Comparison of ENCODE assay signal across 8 cellular contexts in the genomic region with DNA sequence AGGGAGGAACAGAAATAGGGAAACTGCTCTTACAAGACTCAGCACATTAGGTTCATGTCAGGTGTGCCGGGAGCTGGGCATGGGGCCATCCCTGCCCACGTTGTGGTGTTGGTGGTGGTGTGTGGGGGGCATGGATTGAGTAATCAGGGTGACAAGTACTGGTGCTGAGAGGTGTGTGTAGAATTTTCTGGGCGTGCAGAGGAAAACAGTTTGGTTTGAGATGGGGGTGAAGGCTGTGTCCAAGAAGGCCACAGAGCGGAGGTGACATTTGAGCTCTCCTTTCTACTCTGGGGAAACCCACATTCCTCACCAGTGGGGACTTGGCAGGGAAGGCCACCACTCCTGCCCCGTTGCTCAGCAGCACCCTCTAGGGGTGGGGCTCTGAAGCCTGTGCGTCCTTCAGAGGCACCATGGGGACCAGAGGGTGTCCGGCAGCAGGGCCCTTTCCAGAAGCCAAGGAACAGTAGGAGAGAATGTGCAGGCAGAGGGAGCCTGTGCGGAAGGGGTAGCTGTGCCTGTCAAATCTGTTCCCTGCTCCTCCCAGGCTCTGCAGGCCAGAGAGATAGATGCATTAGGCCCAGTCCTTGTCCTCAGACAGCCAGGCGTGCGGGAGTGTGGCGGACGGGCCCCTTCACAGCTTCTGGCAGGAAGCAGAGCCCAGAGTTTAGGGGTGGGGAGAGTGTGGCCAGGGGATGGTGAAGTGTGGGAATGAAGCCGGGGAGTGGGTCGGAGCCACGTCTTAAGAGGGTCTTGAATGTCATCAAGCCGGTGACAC. TPM values are rescaled to one million over a fixed set of nuclear protein-coding genes. Genes with fewer than 3 reads are reported as not detected.
A peak's percentile ranks its signal among the peaks of the same experiment; 100 is the strongest.
DNase-seq lines count a peak whose midpoint lies in the region; ATAC-seq and TF ChIP-seq lines count a peak whose summit lies in the region.

No MANE protein-coding gene starts in this region.

- H2AFZ ChIP-seq in neural progenitor cell (replicated peaks): no peak overlapping the region

- H3K27me3 Mint-ChIP-seq in neural progenitor cell (ENCODE audit: insufficient read depth, low read depth): peaks cover 24% of the 10 kb centered on the region

- no peak overlapping the region for H4K8ac ChIP-seq in mesendoderm (ENCODE audit: low read depth, low read length)

- no peak overlapping the region for H3K4ac ChIP-seq in mesendoderm (ENCODE audit: low read depth, low read length)

- H3K27me3 ChIP-seq in BLaER1 treated with 17β-estradiol and CSF1 and Interleukin-3, amounts not matched to agents 10 nM and 100 nM: no peaks in the 10 kb centered on the region
- H3K27me3 ChIP-seq in body of pancreas: no peaks in the 10 kb centered on the region
- H3K27me3 ChIP-seq in neural progenitor cell: peaks cover 14% of the 10 kb centered on the region
- no peaks in the 10 kb centered on the region for H3K27me3 ChIP-seq in mesendoderm (ENCODE audit: insufficient read depth, low read length, poor library complexity)

- no peak overlapping the region for H3K56ac ChIP-seq in mesendoderm (ENCODE audit: low read length)

- H2BK5ac ChIP-seq in mesendoderm (ENCODE audit: low read length): no peak overlapping the region

- H2AK5ac ChIP-seq in mesendoderm (ENCODE audit: low read length): no peak overlapping the region

- peaks cover 7% of the 10 kb centered on the region for H3K9me3 Mint-ChIP-seq in neural progenitor cell

- H3K4me3 Mint-ChIP-seq in neural progenitor cell: peak overlapping the region; percentile 66

- H3K4me3 ChIP-seq in BLaER1 treated with 17β-estradiol and CSF1 and Interleukin-3, amounts not matched to agents 10 nM and 100 nM: no peak overlapping the region
- H3K4me3 ChIP-seq in body of pancreas: no peak overlapping the region
- H3K4me3 ChIP-seq in neural progenitor cell: no peak overlapping the region
- H3K4me3 ChIP-seq in mesendoderm (ENCODE audit: low read length): no peak overlapping the region

- peak overlapping the region; percentile 39 to 75 (median 65); a peak in 21 of 22 replicates for H3K4me2 ChIP-seq in BLaER1 treated with 17β-estradiol and CSF1 and Interleukin-3, amounts not matched to agents 10 nM and 100 nM
- H3K4me2 ChIP-seq in neural progenitor cell (no peak overlapping the region), mesendoderm (ENCODE audit: low read length) (no peak overlapping the region)

- peak overlapping the region in 7 of 11 experiments; percentile 4 to 45 (median 22); a peak in 5 of 22 replicates for H3K27ac ChIP-seq in BLaER1 treated with 17β-estradiol and CSF1 and Interleukin-3, amounts not matched to agents 10 nM and 100 nM
- peak overlapping the region in 2 of 4 donors; percentile 36 to 51 for H3K27ac ChIP-seq in body of pancreas
- H3K27ac ChIP-seq in neural progenitor cell: no peak overlapping the region
- no peak overlapping the region for H3K27ac ChIP-seq in mesendoderm (ENCODE audit: low read depth, low read length)

- peak overlapping the region in 4 of 11 experiments; percentile 14 to 37 (median 20); a peak in 4 of 22 replicates for H3K9ac ChIP-seq in BLaER1 treated with 17β-estradiol and CSF1 and Interleukin-3, amounts not matched to agents 10 nM and 100 nM
- no peak overlapping the region for H3K9ac ChIP-seq in neural progenitor cell
- no peak overlapping the region for H3K9ac ChIP-seq in mesendoderm (ENCODE audit: low read length)

- H2BK120ac ChIP-seq in mesendoderm (ENCODE audit: low read depth, low read length): no peak overlapping the region

- peaks cover 34% of the 10 kb centered on the region for H3F3A ChIP-seq in neural progenitor cell (ENCODE audit: low read depth)

- H3K18ac ChIP-seq in mesendoderm (ENCODE audit: low read length): no peak overlapping the region

- TF ChIP-seq POLR2A in body of pancreas (IDR thresholded peaks at IDR 0.05): no peak

- H3K23ac ChIP-seq in mesendoderm (ENCODE audit: low read length): no peak overlapping the region

- H3K36me3 ChIP-seq in BLaER1 treated with 17β-estradiol and CSF1 and Interleukin-3, amounts not matched to agents 10 nM and 100 nM: peaks cover 0 to 27% (median 10%) of the 10 kb centered on the region in 11 experiments; a peak in 11 of 22 replicates
- no peaks in the 10 kb centered on the region for H3K36me3 ChIP-seq in body of pancreas (replicated peaks in 1 of 2; ENCODE audit: insufficient read depth in 1 of 2, low read depth in 2 of 2)
- no peaks in the 10 kb centered on the region for H3K36me3 ChIP-seq in neural progenitor cell
- H3K36me3 ChIP-seq in mesendoderm (ENCODE audit: control insufficient read depth, insufficient read depth, low read length): no peaks in the 10 kb centered on the region

- WGBS in body of pancreas, 2 donors: 77% methylated on average over 14 to 16 of the region's 16 CpGs
- no CpG with 5 or more reads among the region's 16 CpGs for WGBS in mesendoderm (ENCODE audit: extremely low coverage, insufficient coverage, low lambda C conversion rate)

- H3K27ac Mint-ChIP-seq in neural progenitor cell: peak overlapping the region; percentile 96

- peaks cover 87% of the 10 kb centered on the region for H3K4me1 Mint-ChIP-seq in neural progenitor cell

- H3K79me1 ChIP-seq in mesendoderm (ENCODE audit: low read length): peaks cover 42% of the 10 kb centered on the region

- peaks cover 67 to 94% (median 70%) of the 10 kb centered on the region in 11 experiments; a peak in 21 of 22 replicates for H4K20me1 ChIP-seq in BLaER1 treated with 17β-estradiol and CSF1 and Interleukin-3, amounts not matched to agents 10 nM and 100 nM
- H4K20me1 ChIP-seq in neural progenitor cell (ENCODE audit: low read depth): peaks cover 21% of the 10 kb centered on the region

- peak; percentile 58 for TF ChIP-seq CTCF in LNCAP (IDR thresholded peaks at IDR 0.05)
- peak in 6 of 7 experiments; percentile 20 to 61 (median 40) for TF ChIP-seq CTCF in body of pancreas (IDR thresholded peaks at IDR 0.05)
- TF ChIP-seq CTCF in neural progenitor cell (IDR thresholded peaks at IDR 0.05): peak; percentile 52

- intact Hi-C loops in body of pancreas (cut with DNase I): no loop called here

- H3K9me3 ChIP-seq in BLaER1 treated with 17β-estradiol and CSF1 and Interleukin-3, amounts not matched to agents 10 nM and 100 nM (replicated peaks in 1 of 11): peaks cover 6 to 23% (median 22%) of the 10 kb centered on the region in 11 experiments
- H3K9me3 ChIP-seq in body of pancreas (no peaks in the 10 kb centered on the region), neural progenitor cell (ENCODE audit: low read depth) (no peaks in the 10 kb centered on the region)

- H3K79me2 ChIP-seq in neural progenitor cell (ENCODE audit: low read depth) (no peaks in the 10 kb centered on the region), mesendoderm (ENCODE audit: control insufficient read depth, insufficient read depth, low read length) (peaks cover 70% of the 10 kb centered on the region)

- peak in 2 of 4 donors; percentile 40 to 47 for DNase-seq in body of pancreas
- no peak for DNase-seq in neural progenitor cell (ENCODE audit: low spot score)
- no peak for DNase-seq in HT-29 (ENCODE audit: low spot score)
- DNase-seq in cerebellar nuclear complex (lab: John Stamatoyannopoulos, UW): no peak
- DNase-seq in mesendoderm: no peak

- ATAC-seq in body of pancreas: no peak
- ATAC-seq in HG03442 (IDR thresholded peaks at IDR 0.05; ENCODE audit: unreplicated experiment): no peak

- no peak overlapping the region for H2BK15ac ChIP-seq in mesendoderm (replicated peaks; ENCODE audit: low read depth)

- peaks cover 56 to 99% (median 94%) of the 10 kb centered on the region in 10 experiments for H3K4me1 ChIP-seq in BLaER1 treated with 17β-estradiol and CSF1 and Interleukin-3, amounts not matched to agents 10 nM and 100 nM
- peaks cover 66% of the 10 kb centered on the region for H3K4me1 ChIP-seq in body of pancreas
- peaks cover 28% of the 10 kb centered on the region for H3K4me1 ChIP-seq in neural progenitor cell
- peaks cover 41% of the 10 kb centered on the region for H3K4me1 ChIP-seq in mesendoderm (ENCODE audit: control insufficient read depth, low read depth, low read length)

- no peak overlapping the region for H4K5ac ChIP-seq in mesendoderm (ENCODE audit: low read length)

- H3K36me3 Mint-ChIP-seq in neural progenitor cell: peaks cover 3% of the 10 kb centered on the region

RNA-seq across cellular contexts. Expression of a gene that starts 48.7 kb away (rescaled TPM):
- total RNA-seq in body of pancreas (100 to 1,000 TPM in 1 of 2 donors, 10 to 100 TPM in 1; 76.5 to 221 TPM), neural progenitor cell (ENCODE audit: low replicate concordance) (7.7 and 20.4 TPM in 2 replicates)
- 81.1 and 84.7 TPM in 2 replicates for total RNA-seq in HT-29 (2014; rRNA removed; shearing (Covaris generic))
- polyA plus RNA-seq in mesendoderm (2013, experiment 1 of 2): 16.7 TPM
- polyA plus RNA-seq in mesendoderm (2013, experiment 2 of 2): 17.3 TPM

Comparison
In these comparisons a context has a peak if more than half of its experiments do, and no peak if none do; other contexts are left out.
1. H3K27ac ChIP-seq: peak in BLaER1 treated with 17β-estradiol and CSF1 and Interleukin-3, amounts not matched to agents 10 nM and 100 nM (7 of 11); none in neural progenitor cell (single experiment) and mesendoderm (single experiment).
2. H3K4me2 ChIP-seq: peak in BLaER1 treated with 17β-estradiol and CSF1 and Interleukin-3, amounts not matched to agents 10 nM and 100 nM (11 of 11); none in neural progenitor cell (single experiment) and mesendoderm (single experiment).
3. Peak in every context shown above with its lines, with median percentiles within 50 percentile points of each other: CTCF ChIP-seq.